Comparison of ENCODE assay signal across 8 cellular contexts in genomic region chr1:83931658-83932253, GRCh38.
DNase-seq lines count a peak whose midpoint lies in the region; ATAC-seq and TF ChIP-seq lines count a peak whose summit lies in the region.

No MANE protein-coding gene starts in this region.

- no peaks in the 10 kb centered on the region for H3K9me3 ChIP-seq in right atrium auricular region

- no peaks in the 10 kb centered on the region for H3K36me3 ChIP-seq in right atrium auricular region

- H3K27me3 ChIP-seq in right atrium auricular region: no peaks in the 10 kb centered on the region

- DNase-seq in CD1c-positive myeloid dendritic cell (ENCODE audit: extremely low spot score): peak; percentile 60
- DNase-seq in GM13977 (ENCODE audit: low spot score): peak; percentile 37
- DNase-seq in NCI-H446 (lab: John Stamatoyannopoulos, UW): peak; percentile 40 to 70
- peak; percentile 45 for DNase-seq in astrocyte of the cerebellum (ENCODE audit: low read depth)
- DNase-seq in right atrium auricular region (ENCODE audit: low spot score): no peak
- DNase-seq in smooth muscle cell of the brain vasculature (ENCODE audit: low read depth, low spot score): peak; percentile 23
- DNase-seq in activated CD4-positive, CD25-positive, alpha-beta regulatory T cell (lab: John Stamatoyannopoulos, UW): no peak

- H3K27ac ChIP-seq in right atrium auricular region: no peak overlapping the region

- H3K4me3 ChIP-seq in astrocyte of the cerebellum (ENCODE audit: low read depth, low read length) (no peak overlapping the region), right atrium auricular region (no peak overlapping the region)

- TF ChIP-seq CTCF in GM13977 (IDR thresholded peaks at IDR 0.05; ENCODE audit: extremely low read depth, insufficient read depth, missing control alignments) (peak; percentile 67), astrocyte of the cerebellum (IDR thresholded peaks at IDR 0.05; ENCODE audit: low read depth, low read length, missing control alignments) (peak; percentile 68), right atrium auricular region (IDR thresholded peaks at IDR 0.05) (peak; percentile 54 to 81)

- ATAC-seq in HG02973 (IDR thresholded peaks at IDR 0.05; ENCODE audit: unreplicated experiment): peak; percentile 80

- in situ Hi-C loops in GM13977 (cut with MboI; ENCODE audit: low pct_unique_long_range_greater_than_20kb, low sequenced_read_pairs, unreplicated experiment) (no loop called here), astrocyte of the cerebellum (cut with HindIII; ENCODE audit: low sequenced_read_pairs) (no loop called here)

- no peaks in the 10 kb centered on the region for H3K4me1 ChIP-seq in right atrium auricular region

Comparison
In these comparisons a context has a peak if more than half of its experiments do, and no peak if none do; other contexts are left out.
1. DNase-seq: peak in CD1c-positive myeloid dendritic cell (single experiment), GM13977 (single experiment), NCI-H446 (2 of 2), astrocyte of the cerebellum (single experiment) and smooth muscle cell of the brain vasculature (single experiment); none in right atrium auricular region (single experiment) and activated CD4-positive, CD25-positive, alpha-beta regulatory T cell (0 of 4).
2. Peak in every context shown above with its lines, with median percentiles within 50 percentile points of each other: CTCF ChIP-seq.